In the genomic region with DNA sequence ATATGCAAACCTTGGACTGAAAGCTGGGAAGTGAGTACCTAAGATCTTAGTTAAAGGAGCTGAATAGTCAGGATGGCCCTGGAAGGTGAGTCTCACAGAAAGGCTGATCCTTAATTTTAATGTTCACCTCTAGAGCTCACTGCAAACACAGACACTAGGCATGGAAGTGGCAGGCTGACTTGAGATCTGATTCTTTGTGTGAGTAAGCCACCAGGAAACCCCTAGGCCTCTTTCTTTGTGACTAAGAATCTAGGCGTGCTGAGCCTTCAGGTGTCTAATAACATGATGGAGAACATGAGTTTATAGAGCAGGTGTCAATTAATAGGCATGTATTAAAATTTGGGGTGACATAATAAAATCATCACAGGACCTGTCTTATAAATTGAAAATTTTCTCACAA, we compare ENCODE assay signal across 29 cellular contexts.
"Had no signal": no experiment of that assay in that cellular context is flagged by ENCODE, and none has a peak within 500 bp of the region (broad histone marks: within the 10 kb centered on the region; RNA-seq: fewer than 3 reads in every experiment).

No MANE protein-coding gene starts in this region.

- ATAC-seq: activated CD4-positive, CD25-positive, alpha-beta regulatory T cell treated with anti-CD3 and anti-CD28 coated beads, Interleukin-2, amount 50 U/mL, for 24 hours; activated CD8-positive, alpha-beta T cell treated with anti-CD3 and anti-CD28 coated beads for 36 hours; activated T-cell treated with anti-CD3 and anti-CD28 coated beads, Interleukin-2, amount 50 U/mL, for 4 hours; activated T-helper 17 cell treated with anti-CD3 and anti-CD28 coated beads, Interleukin-2, amount 50 U/mL, for 72 hours; effector memory CD8-positive, alpha-beta T cell had no signal

- H3K4me1 ChIP-seq: esophagus squamous epithelium had no signal

- DNase-seq: activated B cell treated with CpG ODN at 0.5 μM for 24 hours; activated CD4-positive, alpha-beta T cell treated with anti-CD3 and anti-CD28 coated beads for 48 hours; activated CD4-positive, alpha-beta T cell treated with anti-CD3 and anti-CD28 coated beads, Interleukin-2, amount 50 U/mL, for 1 hour; activated CD4-positive, alpha-beta T cell treated with anti-CD3 and anti-CD28 coated beads, Interleukin-2, amount 50 U/mL, for 48 hours; activated CD8-positive, alpha-beta memory T cell treated with anti-CD3 and anti-CD28 coated beads for 24 hours; activated CD8-positive, alpha-beta T cell treated with anti-CD3 and anti-CD28 coated beads for 36 hours; activated effector memory CD4-positive, alpha-beta T cell treated with Interleukin-2 at 50 U/mL for 16 hours; activated gamma-delta T cell treated with Interleukin-2 at 50 U/mL for 16 hours; activated naive CD4-positive, alpha-beta T cell treated with anti-CD3 and anti-CD28 coated beads, Interleukin-2, amount 50 U/mL, for 16 hours; activated naive CD4-positive, alpha-beta T cell treated with Interleukin-2 at 50 U/mL for 16 hours; activated T-cell treated with anti-CD3 and anti-CD28 coated beads, Interleukin-2, amount 50 U/mL, for 4 hours; amniotic stem cell; anterior cingulate cortex; brain microvascular endothelial cell; caudate nucleus; cortex of kidney; dermis blood vessel endothelial cell; effector CD4-positive, alpha-beta T cell; effector memory CD8-positive, alpha-beta T cell; esophagus squamous epithelium; head of caudate nucleus; hippocampal formation; T1000; WERI-Rb-1 had no signal

- H3K36me3 Mint-ChIP-seq: activated naive CD8-positive, alpha-beta T cell had no signal

- H3K27ac Mint-ChIP-seq: activated B cell treated with CpG ODN at 0.5 μM for 24 hours; activated CD8-positive, alpha-beta T cell treated with anti-CD3 and anti-CD28 coated beads for 36 hours; activated naive CD8-positive, alpha-beta T cell; activated T-helper 17 cell treated with anti-CD3 and anti-CD28 coated beads, Interleukin-2, amount 50 U/mL, for 72 hours; effector memory CD8-positive, alpha-beta T cell; T-helper 2 cell treated with Interferon-gamma antibody and Interleukin-4, amounts not matched to agents 5 μg/mL and 100 μg/mL, for 36 hours had no signal

- H3K27me3 ChIP-seq: brain microvascular endothelial cell, esophagus squamous epithelium had no signal

- H3K4me1 Mint-ChIP-seq: activated B cell treated with CpG ODN at 0.5 μM for 24 hours; activated T-helper 17 cell treated with anti-CD3 and anti-CD28 coated beads, Interleukin-2, amount 50 U/mL, for 72 hours had no signal

- H3K27me3 Mint-ChIP-seq: activated B cell treated with CpG ODN at 0.5 μM for 24 hours; activated CD8-positive, alpha-beta T cell treated with anti-CD3 and anti-CD28 coated beads for 36 hours; activated naive CD8-positive, alpha-beta T cell; activated T-helper 17 cell treated with anti-CD3 and anti-CD28 coated beads, Interleukin-2, amount 50 U/mL, for 72 hours; effector memory CD8-positive, alpha-beta T cell had no signal

- H3K27ac ChIP-seq: brain microvascular endothelial cell, epithelial cell of prostate, esophagus squamous epithelium, WERI-Rb-1 had no signal

- H3K4me3 ChIP-seq: esophagus squamous epithelium had no signal

- H3K4me3 Mint-ChIP-seq: activated B cell treated with CpG ODN at 0.5 μM for 24 hours; activated CD8-positive, alpha-beta T cell treated with anti-CD3 and anti-CD28 coated beads for 36 hours; activated naive CD8-positive, alpha-beta T cell; activated T-cell treated with anti-CD3 and anti-CD28 coated beads, Interleukin-2, amount 50 U/mL, for 4 hours; activated T-helper 17 cell treated with anti-CD3 and anti-CD28 coated beads, Interleukin-2, amount 50 U/mL, for 72 hours; effector memory CD8-positive, alpha-beta T cell; T-helper 2 cell treated with Interferon-gamma antibody and Interleukin-4, amounts not matched to agents 5 μg/mL and 100 μg/mL, for 36 hours had no signal

- H3K36me3 ChIP-seq: brain microvascular endothelial cell, esophagus squamous epithelium, WERI-Rb-1 had no signal
